Comparison of ENCODE assay signal across 15 cellular contexts in genomic region chr15:44585633-44586032, GRCh38.
"Had no signal": no experiment of that assay in that cellular context is flagged by ENCODE, and none has a peak within 500 bp of the region (broad histone marks: within the 10 kb centered on the region; RNA-seq: fewer than 3 reads in every experiment).

No MANE protein-coding gene starts in this region.

- DNase-seq: dermis blood vessel endothelial cell; dorsolateral prefrontal cortex; effector CD4-positive, alpha-beta T cell; effector memory CD4-positive, alpha-beta T cell; foreskin keratinocyte; gastrocnemius medialis; glutamatergic neuron; heart right ventricle; hippocampal formation; left cardiac atrium; left lung; left ventricle myocardium superior; lower lobe of right lung; mesendoderm; midbrain had no signal

- ATAC-seq: foreskin keratinocyte, gastrocnemius medialis, heart right ventricle, left cardiac atrium, left lung, left ventricle myocardium superior, lower lobe of right lung had no signal
